9 cellular contexts compared by ENCODE assay signal in the genomic region with DNA sequence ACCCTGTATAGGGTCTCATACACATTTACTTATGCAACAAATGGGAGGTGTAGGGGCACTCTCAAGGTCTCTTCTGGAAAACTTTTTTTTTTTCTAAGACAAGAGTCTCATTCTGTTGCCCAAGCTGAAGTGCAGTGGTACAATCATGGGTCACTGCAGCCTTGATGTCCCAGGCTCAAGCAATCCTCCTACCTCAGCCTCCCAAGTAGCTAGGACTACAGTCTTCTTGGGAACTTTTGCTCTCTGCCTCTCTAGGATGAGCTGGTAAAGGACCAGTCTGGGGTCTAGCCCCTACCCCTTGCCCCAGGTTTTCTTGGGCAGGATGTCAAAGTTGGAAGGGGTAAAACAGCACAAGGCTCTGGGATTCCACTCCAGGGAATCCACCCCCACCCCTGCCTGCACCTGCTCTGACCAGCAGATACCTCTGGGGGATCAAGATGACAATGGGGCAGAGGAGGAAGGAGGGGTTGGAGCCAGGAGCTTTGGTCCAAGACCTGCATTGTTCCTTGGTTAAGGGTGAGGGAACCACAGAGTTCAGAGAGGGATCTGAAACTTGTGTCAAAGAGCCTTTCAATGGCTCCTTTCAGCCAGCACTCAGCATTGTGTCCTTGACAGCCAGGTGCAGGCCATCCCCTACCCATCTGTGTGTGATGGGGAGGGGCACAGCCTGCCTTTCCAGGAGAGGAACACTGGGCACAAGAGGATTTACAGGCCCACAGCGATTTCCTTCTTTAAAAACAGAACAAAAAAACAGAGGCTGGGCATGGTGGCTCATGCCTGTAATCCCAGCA. TPM values are rescaled to one million over a fixed set of nuclear protein-coding genes. Genes with fewer than 3 reads are reported as not detected.
DNase-seq lines count a peak whose midpoint lies in the region; ATAC-seq lines count a peak whose summit lies in the region.
"Had no signal": no experiment of that assay in that cellular context is flagged by ENCODE, and none has a peak within 500 bp of the region (broad histone marks: within the 10 kb centered on the region; RNA-seq: fewer than 3 reads in every experiment).

No MANE protein-coding gene starts in this region.

- H3K4me1 Mint-ChIP-seq in activated CD4-positive, alpha-beta T cell treated with anti-CD3 and anti-CD28 coated beads, Interleukin-2, amount 10 ng/mL, durations not matched to agents 24 days and 14 days, result peaks cover 66% of the 10 kb centered on the region
- H3K4me1 Mint-ChIP-seq in stimulated activated naive CD8-positive, alpha-beta T cell treated with anti-CD3 and anti-CD28 coated beads, Interleukin-15, amount 100 ng/mL, for 72 hours, result peaks cover 97% of the 10 kb centered on the region

- H3K36me3 Mint-ChIP-seq in activated CD4-positive, alpha-beta T cell treated with anti-CD3 and anti-CD28 coated beads, Interleukin-2, amount 10 ng/mL, durations not matched to agents 24 days and 14 days (ENCODE audit: low read depth), result no peaks in the 10 kb centered on the region

- peaks cover 83% of the 10 kb centered on the region for H3K4me1 ChIP-seq in effector memory CD4-positive, alpha-beta T cell (ENCODE audit: control insufficient read depth, insufficient read depth, low read length, poor library complexity, severe bottlenecking)

- H3K27me3 ChIP-seq in effector memory CD4-positive, alpha-beta T cell (replicated peaks; ENCODE audit: control insufficient read depth, insufficient read depth, low read length, poor library complexity, severe bottlenecking), result no peaks in the 10 kb centered on the region

- no peaks in the 10 kb centered on the region for H3K9me3 ChIP-seq in effector memory CD4-positive, alpha-beta T cell (ENCODE audit: control insufficient read depth, low read length)

- peak overlapping the region; percentile 36 for H3K27ac Mint-ChIP-seq in activated CD4-positive, alpha-beta T cell treated with anti-CD3 and anti-CD28 coated beads, Interleukin-2, amount 10 ng/mL, durations not matched to agents 24 days and 14 days
- H3K27ac Mint-ChIP-seq in stimulated activated naive CD8-positive, alpha-beta T cell treated with anti-CD3 and anti-CD28 coated beads, Interleukin-15, amount 100 ng/mL, for 72 hours, result peak overlapping the region in 1 of 2 donors; percentile 48

- intact Hi-C loops in activated CD4-positive, alpha-beta T cell treated with anti-CD3 and anti-CD28 coated beads, Interleukin-2, amount 10 ng/mL, durations not matched to agents 24 days and 14 days (cut with micrococcal nuclease), result loop anchor here (5.0 kb wide), 1 partner anchor 33 kb away; no protein-coding TSS in a partner anchor

- H3K27me3 Mint-ChIP-seq in activated CD4-positive, alpha-beta T cell treated with anti-CD3 and anti-CD28 coated beads, Interleukin-2, amount 10 ng/mL, durations not matched to agents 24 days and 14 days, result no peaks in the 10 kb centered on the region
- H3K27me3 Mint-ChIP-seq in stimulated activated naive CD8-positive, alpha-beta T cell treated with anti-CD3 and anti-CD28 coated beads, Interleukin-15, amount 100 ng/mL, for 72 hours, result no peaks in the 10 kb centered on the region

- no peaks in the 10 kb centered on the region for H3K9me3 Mint-ChIP-seq in activated CD4-positive, alpha-beta T cell treated with anti-CD3 and anti-CD28 coated beads, Interleukin-2, amount 10 ng/mL, durations not matched to agents 24 days and 14 days
- no peaks in the 10 kb centered on the region for H3K9me3 Mint-ChIP-seq in stimulated activated naive CD8-positive, alpha-beta T cell treated with anti-CD3 and anti-CD28 coated beads, Interleukin-15, amount 100 ng/mL, for 72 hours

- DNase-seq in activated CD4-positive, alpha-beta T cell treated with anti-CD3 and anti-CD28 coated beads, Interleukin-2, amount 10 ng/mL, durations not matched to agents 24 days and 14 days, result no peak
- no peak for DNase-seq in activated CD4-positive, alpha-beta T cell treated with anti-CD3 and anti-CD28 coated beads, Interleukin-2, amount 50 U/mL, for 1 hour
- DNase-seq in NCI-H345 treated with DMSO at 0.1 percent for 48 hours (lab: John Stamatoyannopoulos, UW; ENCODE audit: unreplicated experiment), result peak; percentile 63
- DNase-seq in effector memory CD4-positive, alpha-beta T cell, result no peak
- no peak for DNase-seq in stimulated activated naive CD8-positive, alpha-beta T cell treated with anti-CD3 and anti-CD28 coated beads, Interleukin-15, amount 100 ng/mL, for 72 hours
- DNase-seq: NCI-H2171 treated with DMSO at 0.1 percent for 48 hours had no signal

- no peak overlapping the region for H3K4me3 Mint-ChIP-seq in activated CD4-positive, alpha-beta T cell treated with anti-CD3 and anti-CD28 coated beads, Interleukin-2, amount 10 ng/mL, durations not matched to agents 24 days and 14 days
- H3K4me3 Mint-ChIP-seq in stimulated activated naive CD8-positive, alpha-beta T cell treated with anti-CD3 and anti-CD28 coated beads, Interleukin-15, amount 100 ng/mL, for 72 hours, result peak overlapping the region; percentile 39 to 53

- peak overlapping the region; percentile 56 for H3K27ac ChIP-seq in effector memory CD4-positive, alpha-beta T cell (ENCODE audit: insufficient read depth, low read length, poor library complexity, severe bottlenecking)

- peaks cover 1% of the 10 kb centered on the region for H3K36me3 ChIP-seq in effector memory CD4-positive, alpha-beta T cell (ENCODE audit: control insufficient read depth, insufficient read depth, low read length)

- no peak overlapping the region for H3K4me3 ChIP-seq in effector memory CD4-positive, alpha-beta T cell (ENCODE audit: insufficient read depth, low read depth, low read length, poor library complexity, severe bottlenecking)

- ATAC-seq in stimulated activated naive CD8-positive, alpha-beta T cell treated with anti-CD3 and anti-CD28 coated beads, Interleukin-15, amount 100 ng/mL, for 72 hours, result no peak
- ATAC-seq in HG02870 (IDR thresholded peaks at IDR 0.05; ENCODE audit: unreplicated experiment), result no peak
- ATAC-seq in GM18870 (IDR thresholded peaks at IDR 0.05; ENCODE audit: unreplicated experiment), result no peak
- ATAC-seq in GM19035 (IDR thresholded peaks at IDR 0.05; ENCODE audit: unreplicated experiment), result no peak

RNA-seq across cellular contexts. Expression of gene CTDSP2, which starts 12.2 kb away (rescaled TPM):
- total RNA-seq in activated CD4-positive, alpha-beta T cell treated with anti-CD3 and anti-CD28 coated beads, Interleukin-2, amount 10 ng/mL, durations not matched to agents 24 days and 14 days, result 81.4 and 82.7 TPM in 2 replicates

RNA-seq across cellular contexts. Expression of gene AVIL, which starts 15.7 kb away (rescaled TPM):
- 1.2 and 1.9 TPM in 2 replicates for total RNA-seq in activated CD4-positive, alpha-beta T cell treated with anti-CD3 and anti-CD28 coated beads, Interleukin-2, amount 10 ng/mL, durations not matched to agents 24 days and 14 days

RNA-seq across cellular contexts. Expression of gene TSFM, which starts 51.7 kb away (rescaled TPM):
- 62.5 and 64.3 TPM in 2 replicates for total RNA-seq in activated CD4-positive, alpha-beta T cell treated with anti-CD3 and anti-CD28 coated beads, Interleukin-2, amount 10 ng/mL, durations not matched to agents 24 days and 14 days
